Comparison of ENCODE assay signal across 18 cellular contexts in the genomic region with DNA sequence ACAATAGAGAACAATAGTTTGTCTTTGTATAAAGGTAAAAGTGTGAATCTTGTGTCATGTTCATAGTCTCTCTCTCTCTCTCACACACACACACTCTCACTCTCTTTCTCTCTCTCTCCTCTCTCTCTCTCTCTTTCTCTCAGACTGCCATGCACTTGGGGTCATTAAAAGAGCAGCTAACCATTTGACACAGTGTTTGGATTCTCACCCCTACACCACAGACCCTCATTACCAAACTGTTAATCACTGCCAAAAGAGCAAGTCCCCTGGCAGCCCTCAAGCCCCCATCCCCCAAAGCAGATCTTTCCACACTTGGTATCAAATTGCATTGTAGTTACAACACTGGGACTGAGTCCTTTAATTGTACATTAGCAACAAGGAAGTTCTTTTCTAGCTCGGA.
DNase-seq lines count a peak whose midpoint lies in the region; ATAC-seq, FAIRE-seq and TF ChIP-seq lines count a peak whose summit lies in the region.
"Had no signal": no experiment of that assay in that cellular context is flagged by ENCODE, and none has a peak within 500 bp of the region (broad histone marks: within the 10 kb centered on the region; RNA-seq: fewer than 3 reads in every experiment).

No MANE protein-coding gene starts in this region.

- H3K4me3 Mint-ChIP-seq in H9 = no peak overlapping the region
- H3K4me3 Mint-ChIP-seq: CD8-positive, alpha-beta T cell; stimulated activated effector memory CD8-positive, alpha-beta T cell treated with anti-CD3 and anti-CD28 coated beads, Interleukin-12 subunit alpha, Interleukin-12 subunit beta, amount 100 ng/mL, for 72 hours had no signal

- TF ChIP-seq CTCF in H9 (conservative IDR thresholded peaks at IDR 0.05) = no peak
- TF ChIP-seq CTCF in fibroblast of pulmonary artery (IDR thresholded peaks at IDR 0.05; ENCODE audit: low read length, missing control alignments) = no peak
- TF ChIP-seq CTCF in tibial nerve (IDR thresholded peaks at IDR 0.05) = no peak

- H4K20me1 ChIP-seq in H9 (ENCODE audit: control insufficient read depth, insufficient read depth, insufficient read length) = no peaks in the 10 kb centered on the region

- WGBS in H9 (ENCODE audit: extremely low coverage, insufficient read length, low lambda C conversion rate) = no CpG with 5 or more reads among the region's 1 CpG
- no CpG with 5 or more reads among the region's 1 CpG for WGBS in trophoblast cell (ENCODE audit: extremely low coverage, insufficient coverage, insufficient read length)
- 29 to 34% methylated on average over 1 of the region's 1 CpG for WGBS in tibial nerve, 2 donors
- 17 to 23% (median 23%) methylated on average over 1 of the region's 1 CpG for WGBS in small intestine, 3 donors

- H3T11ph ChIP-seq in H9 (ENCODE audit: low read length) = no peak overlapping the region

- peaks cover 5% of the 10 kb centered on the region in 2 experiments for H3K4me1 Mint-ChIP-seq in H9
- H3K4me1 Mint-ChIP-seq: stimulated activated effector memory CD8-positive, alpha-beta T cell treated with anti-CD3 and anti-CD28 coated beads, Interleukin-12 subunit alpha, Interleukin-12 subunit beta, amount 100 ng/mL, for 72 hours had no signal

- TF ChIP-seq POLR2A in tibial nerve (IDR thresholded peaks at IDR 0.05) = no peak

- no peak for ATAC-seq in HG02885 (IDR thresholded peaks at IDR 0.05; ENCODE audit: poor library complexity, unreplicated experiment)
- ATAC-seq: CD8-positive, alpha-beta T cell; Panc1; stimulated activated effector memory CD8-positive, alpha-beta T cell treated with anti-CD3 and anti-CD28 coated beads, Interleukin-12 subunit alpha, Interleukin-12 subunit beta, amount 100 ng/mL, for 72 hours had no signal

- H3K23me2 ChIP-seq in H9 (ENCODE audit: insufficient read length, low read depth, low read length, poor library complexity, severe bottlenecking) = no peaks in the 10 kb centered on the region

- H3K79me2 ChIP-seq in H9 (ENCODE audit: insufficient read depth, low read length) (no peaks in the 10 kb centered on the region), trophoblast cell (ENCODE audit: control insufficient read depth, insufficient read depth, low read length, poor library complexity) (no peaks in the 10 kb centered on the region)

- H3K9ac ChIP-seq in H9 (ENCODE audit: extremely low read depth, insufficient read length, low read length) (no peak overlapping the region), trophoblast cell (ENCODE audit: low read length) (no peak overlapping the region)

- no peak overlapping the region for H2BK120ac ChIP-seq in H9 (ENCODE audit: low read depth, low read length, poor library complexity, severe bottlenecking)
- no peak overlapping the region for H2BK120ac ChIP-seq in trophoblast cell (ENCODE audit: insufficient read depth, low read length, poor library complexity)

- H3K27me3 ChIP-seq in H9 (ENCODE audit: insufficient read depth, low read length) (no peaks in the 10 kb centered on the region), trophoblast cell (ENCODE audit: insufficient read depth, low read length) (no peaks in the 10 kb centered on the region), tibial nerve (no peaks in the 10 kb centered on the region), small intestine (ENCODE audit: control insufficient read depth in 2 of 2, insufficient read depth in 2 of 2, low read length in 2 of 2) (no peaks in the 10 kb centered on the region)

- no peaks in the 10 kb centered on the region; the same call in 1 of the 2 replicates for H3K27me3 Mint-ChIP-seq in H9 (ENCODE audit: low read depth)

- H3K23ac ChIP-seq in H9 (ENCODE audit: insufficient read length, low read depth, low read length) (no peak overlapping the region), trophoblast cell (ENCODE audit: low read length) (no peak overlapping the region)

- H3K4me2 ChIP-seq in H9 (ENCODE audit: insufficient read depth, insufficient read length, low read length) (no peak overlapping the region), trophoblast cell (ENCODE audit: low read length) (no peak overlapping the region)

- no peak overlapping the region for H4K12ac ChIP-seq in trophoblast cell (ENCODE audit: low read depth, low read length)

- no peak overlapping the region for H2BK20ac ChIP-seq in H9 (ENCODE audit: low read depth, low read length, poor library complexity, severe bottlenecking)

- H2BK15ac ChIP-seq in H9 (ENCODE audit: low read depth, low read length) = no peak overlapping the region

- no peak overlapping the region for H4K5ac ChIP-seq in H9 (ENCODE audit: insufficient read length, low read depth, low read length)

- H2AFZ ChIP-seq in H9 (ENCODE audit: low read length) = no peak overlapping the region
- H2AFZ ChIP-seq in trophoblast cell (ENCODE audit: insufficient read depth, low read length, poor library complexity) = peak overlapping the region; percentile 54

- H4K91ac ChIP-seq in H9 (ENCODE audit: insufficient read length, low read depth, low read length) = no peak overlapping the region
- peak overlapping the region; percentile 43 for H4K91ac ChIP-seq in trophoblast cell (ENCODE audit: low read depth, low read length)

- H3K18ac ChIP-seq in H9 (ENCODE audit: insufficient read length, low read depth, low read length) (no peak overlapping the region), trophoblast cell (ENCODE audit: low read length) (no peak overlapping the region)

- H3K4me1 ChIP-seq in H9 (ENCODE audit: insufficient read depth, low read length) (no peaks in the 10 kb centered on the region), trophoblast cell (ENCODE audit: control insufficient read depth in 1 of 2, insufficient read depth in 2 of 2, low read length in 2 of 2) (peaks cover 0 to 2% of the 10 kb centered on the region in 2 experiments), tibial nerve (peaks cover 0 to 16% (median 6%) of the 10 kb centered on the region in 4 donors), small intestine (ENCODE audit: control insufficient read depth in 2 of 2, insufficient read depth in 1 of 2, low read depth in 1 of 2, low read length in 1 of 2) (no peaks in the 10 kb centered on the region)

- no peak for TF ChIP-seq EP300 in tibial nerve (IDR thresholded peaks at IDR 0.05)

- H4K8ac ChIP-seq in H9 (replicated peaks; ENCODE audit: insufficient read length, low read depth, low read length) (no peak overlapping the region), trophoblast cell (ENCODE audit: low read depth, low read length) (peak overlapping the region; percentile 65)

- no peaks in the 10 kb centered on the region for H3K36me3 Mint-ChIP-seq in H9 (ENCODE audit: insufficient read depth in 1 of 3, low read depth in 3 of 3)
- H3K36me3 Mint-ChIP-seq: CD8-positive, alpha-beta T cell; stimulated activated effector memory CD8-positive, alpha-beta T cell treated with anti-CD3 and anti-CD28 coated beads, Interleukin-12 subunit alpha, Interleukin-12 subunit beta, amount 100 ng/mL, for 72 hours had no signal

- H2BK5ac ChIP-seq in H9 (ENCODE audit: insufficient read length, low read length) (no peak overlapping the region), trophoblast cell (ENCODE audit: low read depth, low read length, poor library complexity) (no peak overlapping the region)

- H3K56ac ChIP-seq in H9 (ENCODE audit: insufficient read length, low read depth, low read length) = no peak overlapping the region

- peak overlapping the region in 2 of 3 experiments; percentile 13 to 16; a peak in 3 of 7 replicates for H3K27ac Mint-ChIP-seq in H9
- H3K27ac Mint-ChIP-seq: CD8-positive, alpha-beta T cell; stimulated activated effector memory CD8-positive, alpha-beta T cell treated with anti-CD3 and anti-CD28 coated beads, Interleukin-12 subunit alpha, Interleukin-12 subunit beta, amount 100 ng/mL, for 72 hours had no signal

- no peak for FAIRE-seq in small intestine (lab: Jason Lieb, UNC)
- FAIRE-seq in HTR-8/SVneo (lab: Jason Lieb, UNC) = no peak
- FAIRE-seq: bronchial epithelial cell, G401.6, keratinocyte had no signal

- H3K79me1 ChIP-seq in H9 (ENCODE audit: insufficient read depth, low read depth, low read length, poor library complexity, severe bottlenecking) (no peaks in the 10 kb centered on the region), trophoblast cell (ENCODE audit: low read length) (peaks cover 3% of the 10 kb centered on the region)

- no peak overlapping the region for H2AK5ac ChIP-seq in H9 (ENCODE audit: insufficient read length, low read length)
- no peak overlapping the region for H2AK5ac ChIP-seq in trophoblast cell (ENCODE audit: low read length)

- no peak overlapping the region for H3K4me3 ChIP-seq in fibroblast of pulmonary artery (replicated peaks; ENCODE audit: low read depth, low read length)
- no peak overlapping the region for H3K4me3 ChIP-seq in trophoblast cell (ENCODE audit: low read depth, low read length)
- no peak overlapping the region for H3K4me3 ChIP-seq in tibial nerve
- H3K4me3 ChIP-seq in small intestine (ENCODE audit: low read depth in 1 of 2, low read length in 2 of 2) = no peak overlapping the region

- H3K4ac ChIP-seq in H9 (ENCODE audit: low read depth, low read length) (no peak overlapping the region), trophoblast cell (ENCODE audit: low read depth, low read length) (no peak overlapping the region)

- no peaks in the 10 kb centered on the region for H3K9me3 ChIP-seq in H9 (ENCODE audit: control insufficient read depth, low read depth, low read length)
- no peaks in the 10 kb centered on the region for H3K9me3 ChIP-seq in trophoblast cell (ENCODE audit: insufficient read depth, low read depth, low read length)
- no peaks in the 10 kb centered on the region for H3K9me3 ChIP-seq in tibial nerve
- no peaks in the 10 kb centered on the region for H3K9me3 ChIP-seq in small intestine (ENCODE audit: control insufficient read depth, low read depth)

- no peaks in the 10 kb centered on the region for H3K9me3 Mint-ChIP-seq in H9

- H3K14ac ChIP-seq in H9 (ENCODE audit: insufficient read depth, low read length) = no peak overlapping the region
- no peak overlapping the region for H3K14ac ChIP-seq in trophoblast cell (ENCODE audit: low read length)

- no peaks in the 10 kb centered on the region for H3K36me3 ChIP-seq in trophoblast cell (ENCODE audit: control insufficient read depth in 1 of 2, insufficient read depth in 2 of 2, low read length in 2 of 2)
- no peaks in the 10 kb centered on the region for H3K36me3 ChIP-seq in tibial nerve
- no peaks in the 10 kb centered on the region for H3K36me3 ChIP-seq in small intestine (ENCODE audit: control insufficient read depth in 2 of 2, insufficient read depth in 2 of 2, low read length in 2 of 2)

- no peak overlapping the region for H3K27ac ChIP-seq in H9 (ENCODE audit: insufficient read length, low read depth, low read length)
- H3K27ac ChIP-seq in trophoblast cell (ENCODE audit: low read depth, low read length) = no peak overlapping the region
- no peak overlapping the region for H3K27ac ChIP-seq in tibial nerve
- H3K27ac ChIP-seq in small intestine (ENCODE audit: low read depth in 1 of 2, low read length in 1 of 2) = no peak overlapping the region

- no peak for DNase-seq in H9
- DNase-seq in NOMO-1 treated with DMSO at 0.1 percent for 48 hours (lab: John Stamatoyannopoulos, UW; ENCODE audit: unreplicated experiment) = peak; percentile 20
- DNase-seq in fibroblast of pulmonary artery (ENCODE audit: low read depth) = peak; percentile 15
- no peak for DNase-seq in trophoblast cell
- no peak for DNase-seq in tibial nerve (ENCODE audit: low spot score in 2 of 2)
- DNase-seq in small intestine = no peak
- DNase-seq in HTR-8/SVneo (ENCODE audit: insufficient read length, low spot score) = no peak
- DNase-seq: activated naive CD4-positive, alpha-beta T cell; CD8-positive, alpha-beta T cell; effector CD8-positive, alpha-beta T cell; NCI-H1092 treated with DMSO at 0.1 percent for 48 hours; retina had no signal

- no peak overlapping the region for H2BK12ac ChIP-seq in H9 (ENCODE audit: insufficient read length, low read depth, low read length)
- peak overlapping the region; percentile 92 for H2BK12ac ChIP-seq in trophoblast cell (ENCODE audit: low read length)

Comparison
In these comparisons a context has a peak if more than half of its experiments do, and no peak if none do; other contexts are left out.
1. DNase-seq: peak in NOMO-1 treated with DMSO at 0.1 percent for 48 hours (single experiment) and fibroblast of pulmonary artery (single experiment); none in H9 (single experiment), trophoblast cell (0 of 2), tibial nerve (0 of 2), small intestine (single experiment) and HTR-8/SVneo (single experiment).